ENCODE assay signal across 8 cellular contexts in genomic region chr12:40225337-40225983, GRCh38. TPM values are rescaled to one million over a fixed set of nuclear protein-coding genes. Genes with fewer than 3 reads are reported as not detected.
DNase-seq lines count a peak whose midpoint lies in the region; ATAC-seq, FAIRE-seq and TF ChIP-seq lines count a peak whose summit lies in the region.

No MANE protein-coding gene starts in this region.

- H3K27me3 ChIP-seq in HL-60 (ENCODE audit: insufficient read depth, poor library complexity, severe bottlenecking) (no peaks in the 10 kb centered on the region), GM12878 (replicated peaks in 1 of 2; ENCODE audit: control insufficient read depth in 2 of 2, insufficient read depth in 2 of 2, low read length in 1 of 2) (peaks cover 0 to 17% of the 10 kb centered on the region in 2 experiments; a peak in 1 of 4 replicates), keratinocyte (ENCODE audit: control insufficient read depth, extremely low read depth, insufficient read depth, low read length) (no peaks in the 10 kb centered on the region), stomach smooth muscle (ENCODE audit: control insufficient read depth in 1 of 2, insufficient read depth in 2 of 2, low read length in 2 of 2) (no peaks in the 10 kb centered on the region)

- RAD21 ChIA-PET in GM12878 (lab: Charles Lee; ENCODE audit: unreplicated experiment) = interaction anchor here (0.8 to 2.7 kb wide), 12 partner anchors 18 to 89 kb away, joined by 3 to 44 read pairs (median 7); no protein-coding TSS in a partner anchor

- TSS peak; percentile 69 for BruUV-seq in GM12878 (replicated peaks; lab: Mats Ljungman, UMichigan)

- H3K4me1 ChIP-seq in GM12878 (ENCODE audit: control insufficient read depth, insufficient read depth, low read length) (peaks cover 9% of the 10 kb centered on the region), keratinocyte (ENCODE audit: control insufficient read depth, extremely low read depth, insufficient read depth, low read length) (peaks cover 16% of the 10 kb centered on the region), stomach smooth muscle (ENCODE audit: control insufficient read depth, insufficient read depth, low read length) (no peaks in the 10 kb centered on the region)

- TF ChIP-seq RAD21 in GM12878 (IDR thresholded peaks at IDR 0.05; ENCODE audit: insufficient read depth, low read depth, low read length) = no peak

- H3K9ac ChIP-seq in GM12878 (ENCODE audit: control insufficient read depth, insufficient read depth, low read length) (peak overlapping the region; percentile 45; the same call in 1 of the 2 replicates), keratinocyte (ENCODE audit: control insufficient read depth, extremely low read depth, insufficient read depth, low read length) (peak overlapping the region; percentile 67), stomach smooth muscle (ENCODE audit: low read length in 2 of 2) (peak overlapping the region; percentile 78 to 92)

- SMC1A ChIA-PET in GM12878 (lab: Charles Lee; ENCODE audit: uncharacterized antibody, unreplicated experiment) = interaction anchor here (0.8 to 2.7 kb wide), 14 partner anchors 10 to 78 kb away, joined by 3 to 50 read pairs (median 4); no protein-coding TSS in a partner anchor

- H3K4me2 ChIP-seq in GM12878 (ENCODE audit: control insufficient read depth, insufficient read depth) (peak overlapping the region; percentile 81), keratinocyte (ENCODE audit: control insufficient read depth, extremely low read depth, insufficient read depth, low read depth, low read length) (peak overlapping the region; percentile 84)

- H2AFZ ChIP-seq in GM12878 (ENCODE audit: control insufficient read depth, low read depth, low read length) (no peak overlapping the region), keratinocyte (ENCODE audit: control insufficient read depth, low read length) (peak overlapping the region; percentile 48)

- intact Hi-C loops in GM12878 (cut with micrococcal nuclease; ENCODE audit: unreplicated experiment) = loop anchor here (5.0 to 10.0 kb wide), 2 partner anchors 108 to 611 kb away; partner anchors contain the start of gene ABCD2

- no peak for TF ChIP-seq CTCF in HL-60 (IDR thresholded peaks at IDR 0.05; ENCODE audit: insufficient read depth, low read length)
- TF ChIP-seq CTCF in GM12878 (IDR thresholded peaks at IDR 0.05 in 2 of 3, conservative IDR thresholded peaks at IDR 0.05 in 1 of 3; ENCODE audit: control insufficient read depth in 2 of 3, extremely low read depth in 1 of 3, insufficient read depth in 1 of 3, low read depth in 3 of 3, low read length in 3 of 3) = no peak
- TF ChIP-seq CTCF in keratinocyte (optimal IDR thresholded peaks at IDR 0.05 in 1 of 3, IDR thresholded peaks at IDR 0.05 in 1 of 3, conservative IDR thresholded peaks at IDR 0.05 in 1 of 3; ENCODE audit: extremely low read depth in 1 of 3, insufficient read depth in 2 of 3, low read length in 3 of 3) = no peak

- H3K27ac ChIP-seq in HL-60 (replicated peaks) (peak overlapping the region; percentile 80), GM12878 (ENCODE audit: control insufficient read depth, insufficient read depth) (peak overlapping the region; percentile 27; the same call in 1 of the 2 replicates), keratinocyte (ENCODE audit: control insufficient read depth, insufficient read depth, low read length) (no peak overlapping the region), stomach smooth muscle (ENCODE audit: low read length) (peak overlapping the region; percentile 86)

- no peaks in the 10 kb centered on the region for H3K36me3 ChIP-seq in GM12878 (ENCODE audit: control insufficient read depth in 2 of 2, insufficient read depth in 2 of 2, low read length in 1 of 2)
- H3K36me3 ChIP-seq in keratinocyte (ENCODE audit: control insufficient read depth in 2 of 2, extremely low read depth in 1 of 2, insufficient read depth in 2 of 2, low read length in 2 of 2) = no peaks in the 10 kb centered on the region
- H3K36me3 ChIP-seq in stomach smooth muscle (ENCODE audit: control insufficient read depth in 2 of 2, insufficient read depth in 2 of 2, low read length in 2 of 2) = no peaks in the 10 kb centered on the region

- H3K4me3 ChIP-seq in HL-60 (replicated peaks; ENCODE audit: insufficient read depth, low read length) (peak overlapping the region; percentile 46), GM12878 (peak overlapping the region; percentile 59), keratinocyte (ENCODE audit: control insufficient read depth in 2 of 3, extremely low read depth in 1 of 3, insufficient read depth in 2 of 3, low read depth in 1 of 3, low read length in 3 of 3) (peak overlapping the region in 2 of 3 experiments; percentile 65 to 67), stomach smooth muscle (ENCODE audit: low read length in 2 of 2) (peak overlapping the region; percentile 63 to 86)

- in situ Hi-C loops in GM12878 (cut with MboI) = loop anchor here (5.0 kb wide), 1 partner anchor 58 kb away; no protein-coding TSS in a partner anchor

- 22% methylated on average over 12 of the region's 12 CpGs for WGBS in GM12878 (ENCODE audit: insufficient coverage, insufficient replicate concordance, low lambda C conversion rate, missing lambda C conversion rate)

- no peak for TF ChIP-seq EP300 in GM12878 (IDR thresholded peaks at IDR 0.05; ENCODE audit: borderline replicate concordance in 1 of 2, control insufficient read depth in 1 of 2, low read depth in 2 of 2, low read length in 2 of 2)

- no peak for TF ChIP-seq POLR2A in GM12878 (IDR thresholded peaks at IDR 0.05; ENCODE audit: low read depth, low read length)

- POLR2A ChIA-PET in GM12878 (lab: Charles Lee) = interaction anchor here (0.8 to 2.4 kb wide), 13 partner anchors 8 to 89 kb away, joined by 3 to 15 read pairs (median 4); no protein-coding TSS in a partner anchor

- CTCF ChIA-PET in GM12878 (lab: Yijun Ruan, JAX) = interaction anchor here (0.7 to 2.2 kb wide), 7 partner anchors 13 to 71 kb away, joined by 3 to 6 read pairs (median 4); no protein-coding TSS in a partner anchor

- ATAC-seq in GM12878 = no peak
- no peak for ATAC-seq in HG03159 (IDR thresholded peaks at IDR 0.05; ENCODE audit: unreplicated experiment)
- ATAC-seq in GM21717 (IDR thresholded peaks at IDR 0.05; ENCODE audit: unreplicated experiment) = no peak

- dilution Hi-C loops in keratinocyte (cut with MboI; ENCODE audit: extremely low pct_ligation_motif_present, low sequenced_read_pairs) = no loop called here

- DNase-seq in HL-60 (ENCODE audit: low read depth in 1 of 2, low spot score in 1 of 2) = no peak
- no peak for DNase-seq in GM12878 (ENCODE audit: low read depth, low spot score)
- no peak for DNase-seq in keratinocyte (ENCODE audit: low read depth, low spot score)
- no peak for DNase-seq in DMS53 (lab: John Stamatoyannopoulos, UW)
- DNase-seq in RPMI8226 = no peak

- H3K9me1 ChIP-seq in keratinocyte (ENCODE audit: control insufficient read depth, extremely low read depth, insufficient read depth, low read length) = no peaks in the 10 kb centered on the region

- H3K79me2 ChIP-seq in GM12878 (ENCODE audit: control insufficient read depth, insufficient read depth, low read length) (no peaks in the 10 kb centered on the region), keratinocyte (ENCODE audit: control insufficient read depth, insufficient read depth, low read length) (no peaks in the 10 kb centered on the region)

- no peaks in the 10 kb centered on the region; the same call in 1 of the 3 replicates for H3K9me3 ChIP-seq in GM12878 (replicated peaks; ENCODE audit: control insufficient read depth, insufficient read depth, low read length)
- no peaks in the 10 kb centered on the region for H3K9me3 ChIP-seq in keratinocyte (ENCODE audit: control insufficient read depth, low read depth, low read length)
- no peaks in the 10 kb centered on the region for H3K9me3 ChIP-seq in stomach smooth muscle (ENCODE audit: control insufficient read depth in 2 of 2, low read length in 2 of 2)

- H4K20me1 ChIP-seq in GM12878 (ENCODE audit: control insufficient read depth, insufficient read depth) (no peaks in the 10 kb centered on the region), keratinocyte (ENCODE audit: control insufficient read depth, extremely low read depth, insufficient read depth, low read length) (no peaks in the 10 kb centered on the region)

- FAIRE-seq in GM12878 (lab: Jason Lieb, UNC) (no peak), keratinocyte (lab: Jason Lieb, UNC) (peak; percentile 17)

TF ChIP-seq in GM12878, 131 proteins besides CTCF, POLR2A, EP300 and RAD21:
- 0 out of 2 replicates have a peak, but pooled peaks have one; percentile 3 for TF ChIP-seq TCF7 (IDR thresholded peaks at IDR 0.05; ENCODE audit: borderline replicate concordance)
- TF ChIP-seq ZNF217 (IDR thresholded peaks at IDR 0.05) = no peak

RNA-seq across cellular contexts. Expression of gene LRRK2, which starts 0.7 kb away (rescaled TPM):
- total RNA-seq in GM12878 (2013; cell fraction: nucleolus; rRNA removed) = 27.1 and 35.4 TPM in 2 replicates
- total RNA-seq in GM12878 (2014; rRNA removed) (2.0 and 2.1 TPM in 2 replicates), GM12878 (2014; rRNA removed; fragmentation: Illumina TruSeq; extraction: Trizol) (2.9 and 3.0 TPM in 2 replicates), GM12878 (2021) (2.4 and 3.2 TPM in 2 replicates)
- 0.56 TPM for polyA plus RNA-seq in GM12878 (2011; ENCODE audit: low read depth)
- polyA plus RNA-seq in GM12878 (2011; rRNA removed) (32.6 and 61.8 TPM in 2 replicates), GM12878 (2014; fragmentation: Illumina TruSeq; extraction: Trizol) (1.8 and 1.9 TPM in 2 replicates), GM12878 (2014; fragmentation: Nextera tagmentation; extraction: Ambion mirVana) (1 to 10 TPM in 1 of 2 experiments, under 1 TPM in 1; 0.97 to 1.1 TPM), GM12878 (2014; rRNA removed) (1.0 and 1.1 TPM in 2 replicates), GM12878 (2016; fragmentation: Nextera tagmentation; extraction: Ambion mirVana) (under 1 TPM; 0.80 to 0.95 TPM), keratinocyte (0.07 to 0.26 TPM (median 0.25 TPM) in 3 replicates)
- 11.4 and 11.7 TPM in 2 replicates for polyA plus RNA-seq in GM12878 (2011; cell fraction: cytosol; rRNA removed)
- 42.9 and 45.3 TPM in 2 replicates for polyA plus RNA-seq in GM12878 (2011; cell fraction: nucleus; rRNA removed)
- 1.0 and 1.2 TPM in 2 replicates for polyA plus RNA-seq in GM12878 (2012)
- 46.2 and 77.6 TPM in 2 replicates for polyA minus RNA-seq in GM12878 (2011; rRNA and poly(A)+ RNA removed)
- 17.1 and 19.8 TPM in 2 replicates for polyA minus RNA-seq in GM12878 (2011; cell fraction: cytosol; rRNA and poly(A)+ RNA removed)
- polyA minus RNA-seq in GM12878 (2011; cell fraction: nucleus; rRNA and poly(A)+ RNA removed) = 68.2 and 102 TPM in 2 replicates
- polyA plus RNA-seq in keratinocyte (2011; ENCODE audit: low read depth) = 0.17 TPM
- polyA plus RNA-seq in keratinocyte (2011; cell fraction: cytosol; rRNA removed) = 0.06 and 0.17 TPM in 2 replicates
- 0.17 and 0.33 TPM in 2 replicates for polyA plus RNA-seq in keratinocyte (2011; cell fraction: nucleus; rRNA removed)
- 0.09 and 0.27 TPM in 2 replicates for polyA plus RNA-seq in keratinocyte (2012; ENCODE audit: low replicate concordance)
- polyA minus RNA-seq in keratinocyte = 0.16 to 0.23 TPM in 2 of 3 replicates, not detected in the other
- polyA minus RNA-seq in keratinocyte (2011; cell fraction: cytosol; rRNA and poly(A)+ RNA removed) = not detected
- 0.32 and 1.3 TPM in 2 replicates for polyA minus RNA-seq in keratinocyte (2011; cell fraction: nucleus; rRNA and poly(A)+ RNA removed)
